ENCODE assay signal across 1 cellular context in genomic region chr6:45930419-45931059, GRCh38.
TF ChIP-seq lines count a peak whose summit lies in the region.

No MANE protein-coding gene starts in this region.

TF ChIP-seq in GM23338, 12 proteins besides CTCF, POLR2A, EP300 and RAD21 (continued from another document):
- TF ChIP-seq ZNF462 (CRISPR knock-in tag; IDR thresholded peaks at IDR 0.05), result no peak
- TF ChIP-seq STAT1 (IDR thresholded peaks at IDR 0.05; ENCODE audit: unreplicated experiment), result no peak
- no peak for TF ChIP-seq ZNF114 (CRISPR knock-in tag; IDR thresholded peaks at IDR 0.05)
- no peak for TF ChIP-seq JUNB (IDR thresholded peaks at IDR 0.05; ENCODE audit: unreplicated experiment)
- TF ChIP-seq ZNF331 (CRISPR knock-in tag; IDR thresholded peaks at IDR 0.05; ENCODE audit: low read depth), result no peak
- TF ChIP-seq POLR2AphosphoS5 (IDR thresholded peaks at IDR 0.05; ENCODE audit: low read depth), result no peak
TF ChIP-seq in GM23338: peak in this region for 0.
